In the genomic region with DNA sequence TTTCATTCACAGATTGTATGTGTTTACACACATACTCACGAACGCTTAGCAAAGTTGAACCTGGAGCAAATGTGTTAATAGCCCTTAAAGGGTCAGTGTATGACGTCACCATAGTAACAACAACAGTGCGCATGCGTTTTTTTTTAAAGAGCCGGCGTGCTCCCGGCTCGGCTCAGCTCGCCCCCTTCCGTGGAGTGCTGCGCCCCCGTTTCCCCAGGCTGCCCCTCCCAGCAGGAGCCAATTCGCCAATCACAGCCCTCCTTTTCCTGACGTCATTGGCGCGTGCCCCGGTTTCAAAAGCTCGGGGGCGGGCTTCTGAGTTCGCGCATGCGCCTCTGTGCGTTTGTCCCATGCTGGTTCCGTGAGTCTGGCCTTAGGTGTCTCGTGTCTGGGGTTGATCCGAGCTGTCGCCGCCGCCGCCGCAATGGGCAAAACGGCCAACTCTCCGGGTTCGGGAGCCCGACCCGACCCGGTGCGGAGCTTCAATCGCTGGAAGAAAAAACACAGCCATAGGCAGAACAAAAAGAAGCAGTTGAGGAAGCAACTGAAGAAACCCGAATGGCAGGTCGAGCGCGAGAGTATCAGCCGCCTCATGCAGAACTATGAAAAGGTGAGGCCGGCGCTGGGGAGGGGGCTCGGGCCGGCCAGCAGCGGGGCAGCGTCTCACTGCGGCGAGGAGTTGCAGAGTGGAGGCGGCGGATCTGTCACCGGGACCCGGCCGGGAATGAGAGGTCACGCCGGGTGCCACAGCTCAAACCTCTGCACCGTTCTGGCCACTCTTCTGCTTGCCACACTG, we compare ENCODE assay signal across 8 cellular contexts. TPM values are rescaled to one million over a fixed set of nuclear protein-coding genes. Genes with fewer than 3 reads are reported as not detected.
DNase-seq lines count a peak whose midpoint lies in the region; ATAC-seq and TF ChIP-seq lines count a peak whose summit lies in the region.

Gene DDX10, plus strand, starts transcription at position 340 of the 796 bp plus-strand sequence. Its CDS starts 85 bp downstream, at position 425.

- H3K27ac ChIP-seq in colonic mucosa = no peak within 1 kb of the TSS
- H3K27ac ChIP-seq in layer of hippocampus (ENCODE audit: low read depth, low read length) = peak within 1 kb of the TSS; percentile 48

- peak within 1 kb of the TSS; percentile 69 to 92 for H3K9ac ChIP-seq in colonic mucosa (ENCODE audit: low read depth in 2 of 2, low read length in 2 of 2)

- no peaks in the 10 kb centered on the region for H3K9me3 ChIP-seq in colonic mucosa

- DNase-seq in BJ (ENCODE audit: low read depth) (peak; percentile 79), GM19240 (ENCODE audit: insufficient read length, low spot score) (peak; percentile 63), NCI-H526 (lab: John Stamatoyannopoulos, UW) (peak; percentile 99 to 100), colonic mucosa (peak; percentile 99)
- DNase-seq in activated CD4-positive, alpha-beta T cell treated with anti-CD3 and anti-CD28 coated beads for 48 hours = peak; percentile 99
- peak; percentile 93 to 98 for DNase-seq in stimulated activated CD4-positive, alpha-beta T cell treated with anti-CD3 and anti-CD28 coated beads, Interleukin-1b, Interleukin-23, amount 100 ng/mL, for 4 hours (ENCODE audit: low read depth in 2 of 2)

- H3K27me3 ChIP-seq in BJ (ENCODE audit: control insufficient read depth, insufficient read depth, low read length) (no peaks in the 10 kb centered on the region), colonic mucosa (no peaks in the 10 kb centered on the region), layer of hippocampus (ENCODE audit: control insufficient read depth, insufficient read depth, low read length) (no peaks in the 10 kb centered on the region)

- CTCF ChIA-PET in BJ (lab: Yijun Ruan, JAX) = interaction anchor here (0.8 to 1.2 kb wide), 7 partner anchors 9 to 21 kb away, joined by 3 to 8 read pairs (median 3); no protein-coding TSS in a partner anchor

- peak; percentile 32 for TF ChIP-seq CTCF in BJ (IDR thresholded peaks at IDR 0.05; ENCODE audit: insufficient read depth, low read depth, low read length)
- TF ChIP-seq CTCF in colonic mucosa (IDR thresholded peaks at IDR 0.05) = no peak

- H3K36me3 ChIP-seq in BJ (ENCODE audit: control insufficient read depth, insufficient read depth, low read length) (no peaks in the 10 kb centered on the region), colonic mucosa (no peaks in the 10 kb centered on the region)

- H3K4me1 ChIP-seq in colonic mucosa = no peaks in the 10 kb centered on the region

- POLR2A ChIA-PET in BJ (lab: Charles Lee) = interaction anchor here (1.0 kb wide), 1 partner anchor 442 kb away, joined by 3 read pairs; the partner anchor contains the start of genes ATM and NPAT

- ATAC-seq in HG03460 (IDR thresholded peaks at IDR 0.05; ENCODE audit: unreplicated experiment) = peak; percentile 82

- intact Hi-C loops in colonic mucosa (cut with DNase I) = loop anchor here (10.0 kb wide), 1 partner anchor 650 kb away; no protein-coding TSS in a partner anchor

- H3K4me3 ChIP-seq in BJ (ENCODE audit: low read depth, low read length) (peak within 1 kb of the TSS; percentile 74), colonic mucosa (peak within 1 kb of the TSS; percentile 88)

RNA-seq across cellular contexts. Expression of gene DDX10, which starts in this region (rescaled TPM):
- 11.0 and 15.8 TPM in 2 replicates for polyA plus RNA-seq in BJ (2011; rRNA removed)
- 15.1 and 16.7 TPM in 2 replicates for polyA minus RNA-seq in BJ (2011; rRNA and poly(A)+ RNA removed)
- total RNA-seq in colonic mucosa = 10 to 100 TPM; 12.6 to 17.6 TPM
